Comparison of ENCODE assay signal across 8 cellular contexts in the genomic region with DNA sequence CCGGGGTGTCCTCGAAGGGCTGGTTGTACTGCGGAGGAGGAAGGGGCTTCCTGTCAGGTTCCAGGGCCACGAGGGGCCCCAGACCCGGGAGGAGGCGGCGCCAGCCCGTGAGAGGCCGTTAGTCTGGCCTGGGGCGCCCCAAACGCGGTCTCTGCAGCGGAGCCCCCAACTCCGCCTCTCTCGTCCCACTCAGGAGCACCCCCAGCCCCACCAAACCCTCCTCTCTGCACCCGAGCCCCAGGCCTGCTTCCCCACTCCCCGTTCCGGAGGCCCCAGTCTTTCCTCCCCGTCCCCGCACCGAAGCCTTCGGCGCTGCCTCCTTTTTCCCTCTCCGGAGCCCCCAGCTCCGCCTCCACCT. TPM values are rescaled to one million over a fixed set of nuclear protein-coding genes. Genes with fewer than 3 reads are reported as not detected.
DNase-seq lines count a peak whose midpoint lies in the region; ATAC-seq, FAIRE-seq and TF ChIP-seq lines count a peak whose summit lies in the region.

No MANE protein-coding gene starts in this region.

- TF ChIP-seq CTCF in A549 (IDR thresholded peaks at IDR 0.05) (no peak), HFFc6 (IDR thresholded peaks at IDR 0.05) (no peak), ascending aorta (IDR thresholded peaks at IDR 0.05) (no peak)

- H3K36me3 ChIP-seq in ascending aorta: no peaks in the 10 kb centered on the region

- WGBS in A549 (ENCODE audit: missing lambda C conversion rate): 5% methylated on average over 16 of the region's 25 CpGs

- DNase-seq in A549 (ENCODE audit: low read depth in 1 of 2, low spot score in 1 of 2) (no peak), HFFc6 (no peak), ascending aorta (ENCODE audit: low spot score in 2 of 2) (no peak), memory B cell (ENCODE audit: low spot score in 2 of 2) (no peak), NCI-H2107 (lab: John Stamatoyannopoulos, UW) (no peak), NCI-H2227 (lab: John Stamatoyannopoulos, UW; ENCODE audit: unreplicated experiment) (no peak), NCI-H128 (lab: John Stamatoyannopoulos, UW; ENCODE audit: unreplicated experiment) (no peak)
- no peak for DNase-seq in effector CD4-positive, alpha-beta T cell

- H3K27ac Mint-ChIP-seq in HFFc6: peak overlapping the region; percentile 94
- no peak overlapping the region for H3K27ac Mint-ChIP-seq in memory B cell

- TF ChIP-seq POLR2A in A549 (IDR thresholded peaks at IDR 0.05; ENCODE audit: low read length): no peak

- H3K27me3 ChIP-seq in ascending aorta: no peaks in the 10 kb centered on the region

- TF ChIP-seq RAD21 in A549 (conservative IDR thresholded peaks at IDR 0.05 in 1 of 2, IDR thresholded peaks at IDR 0.05 in 1 of 2): no peak

- CTCF ChIA-PET in A549 (lab: Yijun Ruan, JAX): no interaction called here

- peak overlapping the region; percentile 95 for H3K4me3 Mint-ChIP-seq in HFFc6
- H3K4me3 Mint-ChIP-seq in memory B cell: peak overlapping the region; percentile 89

- peak overlapping the region; percentile 85 to 97 for H3K27ac ChIP-seq in A549
- no peak overlapping the region for H3K27ac ChIP-seq in ascending aorta

- H3K4me3 ChIP-seq in A549 (peak overlapping the region; percentile 76), ascending aorta (peak overlapping the region; percentile 62 to 72)

- H3K4me1 Mint-ChIP-seq in HFFc6 (ENCODE audit: low read depth) (peaks cover 44% of the 10 kb centered on the region), memory B cell (peaks cover 3% of the 10 kb centered on the region)

- H3K27me3 Mint-ChIP-seq in HFFc6 (ENCODE audit: insufficient read depth) (peaks cover 5% of the 10 kb centered on the region), memory B cell (peaks cover 3% of the 10 kb centered on the region)

- no peak for FAIRE-seq in A549 (lab: Jason Lieb, UNC)

- H3K9me3 ChIP-seq in A549 (no peaks in the 10 kb centered on the region), ascending aorta (no peaks in the 10 kb centered on the region)

- POLR2A ChIA-PET in A549 (lab: Yijun Ruan, JAX): no interaction called here

- H3K9me3 Mint-ChIP-seq in HFFc6: no peaks in the 10 kb centered on the region
- no peaks in the 10 kb centered on the region for H3K9me3 Mint-ChIP-seq in memory B cell

- intact Hi-C loops in ascending aorta (cut with DNase I): no loop called here

- H3K4me2 ChIP-seq in A549: peak overlapping the region; percentile 87

- peaks cover 56% of the 10 kb centered on the region for H3K4me1 ChIP-seq in A549
- peaks cover 0 to 7% of the 10 kb centered on the region in 2 donors for H3K4me1 ChIP-seq in ascending aorta

- peaks cover 18% of the 10 kb centered on the region for H3K36me3 Mint-ChIP-seq in HFFc6 (ENCODE audit: low read depth)
- no peaks in the 10 kb centered on the region for H3K36me3 Mint-ChIP-seq in memory B cell

- no peak for TF ChIP-seq EP300 in A549 (IDR thresholded peaks at IDR 0.05)

- no peak; a peak in 2 of 6 replicates for ATAC-seq in A549
- no peak for ATAC-seq in memory B cell (ENCODE audit: low read depth)

TF ChIP-seq in A549, 52 proteins besides CTCF, POLR2A, EP300 and RAD21:
- TF ChIP-seq NFE2L2 (conservative IDR thresholded peaks at IDR 0.05; ENCODE audit: low read length): no peak
- TF ChIP-seq ZSCAN20 (CRISPR knock-in tag; IDR thresholded peaks at IDR 0.05): no peak
- TF ChIP-seq, protein P1, sequence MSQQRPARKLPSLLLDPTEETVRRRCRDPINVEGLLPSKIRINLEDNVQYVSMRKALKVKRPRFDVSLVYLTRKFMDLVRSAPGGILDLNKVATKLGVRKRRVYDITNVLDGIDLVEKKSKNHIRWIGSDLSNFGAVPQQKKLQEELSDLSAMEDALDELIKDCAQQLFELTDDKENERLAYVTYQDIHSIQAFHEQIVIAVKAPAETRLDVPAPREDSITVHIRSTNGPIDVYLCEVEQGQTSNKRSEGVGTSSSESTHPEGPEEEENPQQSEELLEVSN (IDR thresholded peaks at IDR 0.05; ENCODE audit: borderline replicate concordance, low read depth): no peak
- TF ChIP-seq, protein P2, sequence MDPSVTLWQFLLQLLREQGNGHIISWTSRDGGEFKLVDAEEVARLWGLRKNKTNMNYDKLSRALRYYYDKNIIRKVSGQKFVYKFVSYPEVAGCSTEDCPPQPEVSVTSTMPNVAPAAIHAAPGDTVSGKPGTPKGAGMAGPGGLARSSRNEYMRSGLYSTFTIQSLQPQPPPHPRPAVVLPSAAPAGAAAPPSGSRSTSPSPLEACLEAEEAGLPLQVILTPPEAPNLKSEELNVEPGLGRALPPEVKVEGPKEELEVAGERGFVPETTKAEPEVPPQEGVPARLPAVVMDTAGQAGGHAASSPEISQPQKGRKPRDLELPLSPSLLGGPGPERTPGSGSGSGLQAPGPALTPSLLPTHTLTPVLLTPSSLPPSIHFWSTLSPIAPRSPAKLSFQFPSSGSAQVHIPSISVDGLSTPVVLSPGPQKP (IDR thresholded peaks at IDR 0.05; ENCODE audit: low read depth, low read length): no peak
- TF ChIP-seq KDM5A (IDR thresholded peaks at IDR 0.05): no peak
- TF ChIP-seq POLR2AphosphoS2 (conservative IDR thresholded peaks at IDR 0.05; ENCODE audit: low read length): no peak
- no peak for TF ChIP-seq RFX5 (IDR thresholded peaks at IDR 0.05)
- no peak for TF ChIP-seq GATA3 (IDR thresholded peaks at IDR 0.05; ENCODE audit: borderline replicate concordance)
- no peak for TF ChIP-seq PHF8 (IDR thresholded peaks at IDR 0.05; ENCODE audit: borderline replicate concordance, low read depth)

RNA-seq across cellular contexts. Expression of a gene that starts 0.5 kb away (rescaled TPM):
- polyA plus RNA-seq in A549 (2011; rRNA removed) (111 and 119 TPM in 2 replicates), A549 (2017; fragmentation: RNase III; extraction: RNeasy Plus Mini Kit Qiagen cat#74134 plus additional on column Dnase treatment) (102 to 109 TPM (median 103 TPM) in 3 replicates)
- polyA plus RNA-seq in A549 (2012; cell fraction: cytosol; rRNA removed): 118 and 128 TPM in 2 replicates
- polyA plus RNA-seq in A549 (2012; cell fraction: nucleus; rRNA removed): 310 and 320 TPM in 2 replicates
- 230 and 268 TPM in 2 replicates for polyA minus RNA-seq in A549 (2011; rRNA and poly(A)+ RNA removed)
- total RNA-seq in HFFc6 (2021; fragmentation: NEBNext Ultra II Directional; extraction: Animal tissue kit (Norgen Biotek cat#: 25700)): 10 to 100 TPM; 16.8 to 33.6 (median 32.4) TPM
- total RNA-seq in ascending aorta: not detected

Comparison
In these comparisons a context has a peak if more than half of its experiments do, and no peak if none do; other contexts are left out.
1. H3K27ac ChIP-seq: peak in A549 (2 of 2); none in ascending aorta (0 of 2).
2. RNA of a gene that starts 0.5 kb away (total RNA-seq): 16.8 to 33.6 TPM in HFFc6; not detected in ascending aorta (single experiment); every median in the first group is over 10 times any median in the second.